ENCODE assay signal across 28 cellular contexts in the genomic region with DNA sequence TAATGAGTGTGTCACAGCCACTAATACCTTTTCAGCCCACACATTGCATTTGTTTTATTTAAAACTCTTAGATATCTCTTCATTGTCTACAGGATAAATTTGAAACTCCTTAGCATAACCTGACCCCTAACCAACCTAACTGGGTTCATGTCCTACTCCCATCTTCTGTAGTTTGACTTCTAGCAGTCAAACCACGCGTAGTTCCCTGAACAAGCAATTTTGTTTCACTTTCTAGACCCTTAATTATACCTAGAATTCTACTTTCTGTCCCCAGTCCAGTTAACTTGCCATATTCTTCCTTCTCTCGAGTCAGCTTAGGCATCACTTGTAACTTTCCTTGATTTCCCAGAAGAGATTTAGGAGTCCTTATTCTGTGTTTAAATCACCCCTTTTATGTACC. TPM values are rescaled to one million over a fixed set of nuclear protein-coding genes. Genes with fewer than 3 reads are reported as not detected.
DNase-seq lines count a peak whose midpoint lies in the region; ATAC-seq, FAIRE-seq and TF ChIP-seq lines count a peak whose summit lies in the region.
"Had no signal": no experiment of that assay in that cellular context is flagged by ENCODE, and none has a peak within 500 bp of the region (broad histone marks: within the 10 kb centered on the region; RNA-seq: fewer than 3 reads in every experiment).

No MANE protein-coding gene starts in this region.

- H3K9ac ChIP-seq in HepG2 (ENCODE audit: insufficient read depth, low read depth, low read length) = no peak overlapping the region
- H3K9ac ChIP-seq: parathyroid adenoma had no signal

- WGBS in HepG2 (ENCODE audit: low lambda C conversion rate) = over 99% methylated on average over 3 of the region's 3 CpGs

- ATAC-seq in GM21717 (IDR thresholded peaks at IDR 0.05; ENCODE audit: unreplicated experiment) (peak; percentile 72), HG03432 (IDR thresholded peaks at IDR 0.05; ENCODE audit: unreplicated experiment) (peak; percentile 66), HepG2 (no peak), HG02885 (IDR thresholded peaks at IDR 0.05; ENCODE audit: poor library complexity, unreplicated experiment) (no peak)

- intact Hi-C loops in HepG2 (cut with micrococcal nuclease; ENCODE audit: unreplicated experiment) = no loop called here

- H3K4me1 ChIP-seq in HepG2 (ENCODE audit: insufficient read depth, low read length) = no peaks in the 10 kb centered on the region
- H3K4me1 ChIP-seq in right atrium auricular region = no peaks in the 10 kb centered on the region
- H3K4me1 ChIP-seq: esophagus muscularis mucosa, parathyroid adenoma, tibial nerve had no signal

- CTCF ChIA-PET in HepG2 (lab: Yijun Ruan, JAX; ENCODE audit: low intra/inter-chr PET ratio, low total read pairs) = no interaction called here

- no peaks in the 10 kb centered on the region for H3K79me2 ChIP-seq in HepG2 (ENCODE audit: insufficient read depth, low read length)
- H3K79me2 ChIP-seq: parathyroid adenoma had no signal

- H3K36me3 ChIP-seq in HepG2 (replicated peaks in 1 of 2; ENCODE audit: control insufficient read depth in 1 of 2, insufficient read depth in 2 of 2, low read length in 2 of 2) = peaks cover 3 to 54% of the 10 kb centered on the region in 2 experiments; a peak in 2 of 5 replicates
- H3K36me3 ChIP-seq in right atrium auricular region = peaks cover 15% of the 10 kb centered on the region

- H3K27ac ChIP-seq in HepG2 (ENCODE audit: extremely low read length, insufficient read depth, low read length) (no peak overlapping the region), right atrium auricular region (no peak overlapping the region)
- H3K27ac ChIP-seq: esophagus muscularis mucosa, parathyroid adenoma, tibial nerve, VCaP had no signal

- TF ChIP-seq EP300 in HepG2 (IDR thresholded peaks at IDR 0.05; ENCODE audit: low read depth in 2 of 2, low read length in 2 of 2) = no peak
- no peak for TF ChIP-seq EP300 in HepG2 (CRISPR knock-in tag; IDR thresholded peaks at IDR 0.05; ENCODE audit: borderline replicate concordance)

- no TSS peak for BruUV-seq in HepG2 (replicated peaks; lab: Mats Ljungman, UMichigan)

- TF ChIP-seq CTCF in HepG2 (CRISPR knock-in tag; IDR thresholded peaks at IDR 0.05) (no peak), right atrium auricular region (IDR thresholded peaks at IDR 0.05) (no peak)

- FAIRE-seq in GM12891 (lab: Jason Lieb, UNC) (peak; percentile 59), GM19239 (lab: Jason Lieb, UNC) (peak; percentile 75), HepG2 (lab: Jason Lieb, UNC) (no peak)

- H3K4me2 ChIP-seq in HepG2 (ENCODE audit: low read depth, low read length) = no peak overlapping the region
- H3K4me2 ChIP-seq: smooth muscle cell had no signal

- H3K9me3 ChIP-seq in HepG2 (ENCODE audit: low read length) (no peaks in the 10 kb centered on the region), right atrium auricular region (no peaks in the 10 kb centered on the region)
- H3K9me3 ChIP-seq: esophagus muscularis mucosa, tibial nerve had no signal

- no peak for TF ChIP-seq POLR2A in GM12891 (IDR thresholded peaks at IDR 0.05; ENCODE audit: low read depth, low read length)
- TF ChIP-seq POLR2A in HepG2 (IDR thresholded peaks at IDR 0.05; ENCODE audit: insufficient read depth in 1 of 2, low read depth in 2 of 2, low read length in 2 of 2) = no peak

- DNase-seq in GM12891 (ENCODE audit: insufficient read length, low spot score) (no peak), GM19239 (ENCODE audit: insufficient read length, low spot score) (peak; percentile 8), KBM-7 (no peak), HepG2 (ENCODE audit: low spot score) (no peak), right atrium auricular region (ENCODE audit: low spot score) (no peak)
- DNase-seq: activated CD4-positive, alpha-beta T cell treated with anti-CD3 and anti-CD28 coated beads, Interleukin-2, amount 10 ng/mL, durations not matched to agents 24 days and 14 days; activated gamma-delta T cell; activated T-cell treated with anti-CD3 and anti-CD28 coated beads, Interleukin-2, amount 50 U/mL, for 24 hours; CD8-positive, alpha-beta memory T cell; central memory CD4-positive, alpha-beta T cell; DMS 273 treated with DMSO at 0.1 percent for 48 hours; EL; foreskin melanocyte; NCI-H1048; NCI-H187; NCI-H526 treated with DMSO at 0.1 percent for 48 hours; SIG-M5; stimulated activated CD4-positive, alpha-beta T cell treated with anti-CD3 and anti-CD28 coated beads, Interleukin-2, amount 100 ng/mL, for 24 hours; T-helper 9 cell had no signal

- H3K4me3 ChIP-seq in HepG2 (replicated peaks in 1 of 3; ENCODE audit: insufficient read depth in 1 of 3, low read depth in 2 of 3, low read length in 3 of 3) (no peak overlapping the region), right atrium auricular region (no peak overlapping the region)
- H3K4me3 ChIP-seq: esophagus muscularis mucosa, lung, smooth muscle cell, tibial nerve had no signal

- TF ChIP-seq RAD21 in HepG2 (CRISPR knock-in tag; IDR thresholded peaks at IDR 0.05) = no peak

- no peaks in the 10 kb centered on the region for H4K20me1 ChIP-seq in HepG2 (ENCODE audit: insufficient read depth, low read length)

- H3K27me3 ChIP-seq in HepG2 (ENCODE audit: control insufficient read depth in 1 of 2, insufficient read depth in 2 of 2, low read length in 2 of 2) (no peaks in the 10 kb centered on the region), right atrium auricular region (no peaks in the 10 kb centered on the region)
- H3K27me3 ChIP-seq: esophagus muscularis mucosa, tibial nerve had no signal

- in situ Hi-C loops in KBM-7 (cut with MboI; ENCODE audit: low pct_unique_long_range_greater_than_20kb, low sequenced_read_pairs) (no loop called here), HepG2 (cut with HindIII; ENCODE audit: extremely low pct_ligation_motif_present, low pct_unique_long_range_greater_than_20kb) (no loop called here)

- POLR2A ChIA-PET in HepG2 (lab: Yijun Ruan, JAX) = no interaction called here

- H2AFZ ChIP-seq in HepG2 (ENCODE audit: low read length) = no peak overlapping the region
- H2AFZ ChIP-seq: parathyroid adenoma had no signal

TF ChIP-seq in GM12891, 5 proteins besides CTCF, POLR2A, EP300 and RAD21:
- no peak for TF ChIP-seq TAF1 (IDR thresholded peaks at IDR 0.05; ENCODE audit: low read depth, low read length)
- no peak for TF ChIP-seq PAX5 (IDR thresholded peaks at IDR 0.05; ENCODE audit: insufficient read depth, low read length, severe bottlenecking)
- no peak for TF ChIP-seq POU2F2 (IDR thresholded peaks at IDR 0.05; ENCODE audit: low read depth, low read length)
- TF ChIP-seq POLR2AphosphoS5 (IDR thresholded peaks at IDR 0.05; ENCODE audit: low read depth, low read length) = no peak
- no peak for TF ChIP-seq SPI1 (IDR thresholded peaks at IDR 0.05; ENCODE audit: low read depth, low read length)
TF ChIP-seq in GM12891: peak in this region for 0.

TF ChIP-seq in HepG2, 621 proteins besides CTCF, POLR2A, EP300 and RAD21:
- TF ChIP-seq PHB2 (IDR thresholded peaks at IDR 0.05; ENCODE audit: partially characterized antibody) (no peak), DRAP1 (CRISPR knock-in tag; IDR thresholded peaks at IDR 0.05) (no peak), SOX5 (CRISPR knock-in tag; IDR thresholded peaks at IDR 0.05; ENCODE audit: borderline replicate concordance) (no peak), MLLT10 (CRISPR knock-in tag; IDR thresholded peaks at IDR 0.05) (no peak)
- TF ChIP-seq, protein P1, sequence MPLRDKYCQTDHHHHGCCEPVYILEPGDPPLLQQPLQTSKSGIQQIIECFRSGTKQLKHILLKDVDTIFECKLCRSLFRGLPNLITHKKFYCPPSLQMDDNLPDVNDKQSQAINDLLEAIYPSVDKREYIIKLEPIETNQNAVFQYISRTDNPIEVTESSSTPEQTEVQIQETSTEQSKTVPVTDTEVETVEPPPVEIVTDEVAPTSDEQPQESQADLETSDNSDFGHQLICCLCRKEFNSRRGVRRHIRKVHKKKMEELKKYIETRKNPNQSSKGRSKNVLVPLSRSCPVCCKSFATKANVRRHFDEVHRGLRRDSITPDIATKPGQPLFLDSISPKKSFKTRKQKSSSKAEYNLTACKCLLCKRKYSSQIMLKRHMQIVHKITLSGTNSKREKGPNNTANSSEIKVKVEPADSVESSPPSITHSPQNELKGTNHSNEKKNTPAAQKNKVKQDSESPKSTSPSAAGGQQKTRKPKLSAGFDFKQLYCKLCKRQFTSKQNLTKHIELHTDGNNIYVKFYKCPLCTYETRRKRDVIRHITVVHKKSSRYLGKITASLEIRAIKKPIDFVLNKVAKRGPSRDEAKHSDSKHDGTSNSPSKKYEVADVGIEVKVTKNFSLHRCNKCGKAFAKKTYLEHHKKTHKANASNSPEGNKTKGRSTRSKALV (CRISPR knock-in tag; IDR thresholded peaks at IDR 0.05) = no peak

RNA-seq across cellular contexts. Expression of gene RBBP8, which starts 55.1 kb away (rescaled TPM):
- polyA plus RNA-seq in GM12891 (2012; ENCODE audit: low read depth, missing spikeins) = 28.1 TPM
- 47.4 and 68.5 TPM in 2 replicates for total RNA-seq in HepG2 (2016; rRNA removed; fragmentation: Illumina TruSeq; extraction: Trizol)
- total RNA-seq in HepG2 (2016; cell fraction: cytosol; rRNA removed; fragmentation: Illumina TruSeq; extraction: Trizol; ENCODE audit: low read depth) = 30.0 and 33.7 TPM in 2 replicates
- total RNA-seq in HepG2 (2016; cell fraction: insoluble cytoplasmic fraction; rRNA removed; fragmentation: Illumina TruSeq; extraction: Trizol) = 41.7 and 67.3 TPM in 2 replicates
- 54.2 and 60.1 TPM in 2 replicates for total RNA-seq in HepG2 (2016; cell fraction: membrane; rRNA removed; fragmentation: Illumina TruSeq; extraction: Trizol)
- 31.6 and 34.5 TPM in 2 replicates for total RNA-seq in HepG2 (2016; cell fraction: nucleus; rRNA removed; fragmentation: Illumina TruSeq; extraction: Trizol)
- polyA plus RNA-seq in HepG2 (2011; rRNA removed) = 10.9 and 14.2 TPM in 2 replicates
- 4.7 and 9.6 TPM in 2 replicates for polyA plus RNA-seq in HepG2 (2011; cell fraction: cytosol; rRNA removed)
- polyA plus RNA-seq in HepG2 (2011; cell fraction: nucleus; rRNA removed) = 2.7 and 4.2 TPM in 2 replicates
- 17.4 and 18.9 TPM in 2 replicates for polyA plus RNA-seq in HepG2 (2012)
- polyA plus RNA-seq in HepG2 (2016; cell fraction: cytosol; fragmentation: Illumina TruSeq; extraction: Trizol; ENCODE audit: low read depth) = 18.4 and 18.5 TPM in 2 replicates
- polyA plus RNA-seq in HepG2 (2016; cell fraction: insoluble cytoplasmic fraction; fragmentation: Illumina TruSeq; extraction: Trizol; ENCODE audit: low read depth) = 52.2 and 53.7 TPM in 2 replicates
- polyA plus RNA-seq in HepG2 (2016; cell fraction: membrane; fragmentation: Illumina TruSeq; extraction: Trizol; ENCODE audit: low read depth) = 33.1 and 36.4 TPM in 2 replicates
- polyA plus RNA-seq in HepG2 (2016; cell fraction: nucleus; fragmentation: Illumina TruSeq; extraction: Trizol; ENCODE audit: insufficient read depth, low read depth) = 23.3 and 24.4 TPM in 2 replicates
- 4.0 and 26.1 TPM in 2 replicates for polyA minus RNA-seq in HepG2 (2011; rRNA and poly(A)+ RNA removed; ENCODE audit: low replicate concordance)
- polyA minus RNA-seq in HepG2 (2011; cell fraction: cytosol; rRNA and poly(A)+ RNA removed) = 13.6 and 17.0 TPM in 2 replicates
- 21.3 and 28.7 TPM in 2 replicates for polyA minus RNA-seq in HepG2 (2011; cell fraction: nucleus; rRNA and poly(A)+ RNA removed)
- total RNA-seq in right atrium auricular region = 1 to 10 TPM; 7.2 to 7.6 TPM

Comparison
In these comparisons a context has a peak if more than half of its experiments do, and no peak if none do; other contexts are left out.
1. ATAC-seq: peak in GM21717 (single experiment) and HG03432 (single experiment); none in HepG2 (single experiment) and HG02885 (single experiment).